In the genomic region with DNA sequence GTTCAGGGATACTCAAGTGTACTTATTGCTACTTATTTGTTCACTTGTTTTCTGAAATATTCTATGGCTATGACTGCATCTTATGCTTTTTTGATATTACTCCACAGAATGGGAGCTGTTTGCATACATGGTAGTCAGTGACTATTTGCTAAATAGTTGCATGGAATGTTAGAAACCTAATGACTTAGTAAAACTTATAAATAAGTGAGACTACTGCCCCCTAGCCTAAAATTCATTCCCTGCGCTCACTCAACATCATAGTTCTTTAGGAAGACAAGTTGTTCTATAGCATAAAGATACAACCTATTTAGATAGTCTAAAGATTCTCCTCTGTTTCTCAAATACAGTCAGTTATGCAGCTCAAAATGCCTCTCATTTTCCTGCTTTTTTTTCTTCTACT, we compare ENCODE assay signal across 16 cellular contexts.
DNase-seq lines count a peak whose midpoint lies in the region; ATAC-seq and TF ChIP-seq lines count a peak whose summit lies in the region.
"Had no signal": no experiment of that assay in that cellular context is flagged by ENCODE, and none has a peak within 500 bp of the region (broad histone marks: within the 10 kb centered on the region; RNA-seq: fewer than 3 reads in every experiment).

No MANE protein-coding gene starts in this region.

- no peak for TF ChIP-seq POLR2A in breast epithelium (IDR thresholded peaks at IDR 0.05)
- TF ChIP-seq POLR2A in vagina (IDR thresholded peaks at IDR 0.05) = no peak

- BruUV-seq in MCF 10A (replicated peaks; lab: Mats Ljungman, UMichigan) = no TSS peak

- H3K79me2 ChIP-seq in smooth muscle cell (ENCODE audit: low read depth) = no peaks in the 10 kb centered on the region

- H3K4me3 Mint-ChIP-seq in MCF 10A (ENCODE audit: unreplicated experiment) = no peak overlapping the region
- H3K4me3 Mint-ChIP-seq: activated naive CD8-positive, alpha-beta T cell treated with anti-CD3 and anti-CD28 coated beads, Interleukin-2, amount 10 ng/mL, durations not matched to agents 7 days and 5 days had no signal

- H3K4me2 ChIP-seq in smooth muscle cell = no peak overlapping the region

- 92% methylated on average over 1 of the region's 1 CpG for WGBS in smooth muscle cell (ENCODE audit: low lambda C conversion rate)

- H3K27ac Mint-ChIP-seq in MCF 10A (ENCODE audit: low read depth, unreplicated experiment) = no peak overlapping the region
- H3K27ac Mint-ChIP-seq: activated naive CD8-positive, alpha-beta T cell treated with anti-CD3 and anti-CD28 coated beads, Interleukin-2, amount 10 ng/mL, durations not matched to agents 7 days and 5 days had no signal

- H3K4me1 ChIP-seq in breast epithelium = no peaks in the 10 kb centered on the region
- H3K4me1 ChIP-seq in NT2/D1 (ENCODE audit: insufficient read depth, insufficient read length) = no peaks in the 10 kb centered on the region
- no peaks in the 10 kb centered on the region for H3K4me1 ChIP-seq in smooth muscle cell (ENCODE audit: low read depth)
- no peaks in the 10 kb centered on the region for H3K4me1 ChIP-seq in vagina
- H3K4me1 ChIP-seq: heart right ventricle, upper lobe of right lung had no signal

- no peak for ATAC-seq in HG03439 (IDR thresholded peaks at IDR 0.05; ENCODE audit: unreplicated experiment)
- ATAC-seq: heart right ventricle, upper lobe of right lung had no signal

- peaks cover 35% of the 10 kb centered on the region for H3K4me1 Mint-ChIP-seq in MCF 10A (ENCODE audit: insufficient read depth, unreplicated experiment)
- H3K4me1 Mint-ChIP-seq: activated naive CD8-positive, alpha-beta T cell treated with anti-CD3 and anti-CD28 coated beads, Interleukin-2, amount 10 ng/mL, durations not matched to agents 7 days and 5 days had no signal

- H3F3A ChIP-seq in smooth muscle cell (ENCODE audit: low read depth) = no peaks in the 10 kb centered on the region

- peak; percentile 38 for DNase-seq in MCF 10A (ENCODE audit: unreplicated experiment)
- no peak for DNase-seq in breast epithelium (ENCODE audit: low spot score in 2 of 2)
- DNase-seq in NT2/D1 (ENCODE audit: low read depth, low spot score) = peak; percentile 0
- no peak for DNase-seq in epithelial cell of proximal tubule (ENCODE audit: low read depth)
- no peak for DNase-seq in smooth muscle cell (lab: John Stamatoyannopoulos, UW; ENCODE audit: unreplicated experiment)
- DNase-seq in vagina (ENCODE audit: extremely low spot score in 2 of 2) = no peak
- no peak for DNase-seq in NCI-H187 treated with DMSO at 0.1 percent for 48 hours (lab: John Stamatoyannopoulos, UW)
- DNase-seq: activated naive CD8-positive, alpha-beta T cell treated with anti-CD3 and anti-CD28 coated beads, Interleukin-2, amount 10 ng/mL, durations not matched to agents 7 days and 5 days; GF-D8; heart right ventricle; NCI-H1048; NCI-H446 treated with DMSO at 0.1 percent for 48 hours; T1000; upper lobe of right lung had no signal

- no peak overlapping the region for H3K9ac ChIP-seq in NT2/D1 (ENCODE audit: insufficient read length, low read depth)
- no peak overlapping the region for H3K9ac ChIP-seq in smooth muscle cell (ENCODE audit: low read depth)

- CTCF ChIA-PET in MCF 10A (lab: Yijun Ruan, JAX) = interaction anchor here (0.6 to 1.1 kb wide), 4 partner anchors 18 to 511 kb away, joined by 3 to 4 read pairs (median 3); no protein-coding TSS in a partner anchor

- H3K9me3 Mint-ChIP-seq in MCF 10A (ENCODE audit: unreplicated experiment) = no peaks in the 10 kb centered on the region
- H3K9me3 Mint-ChIP-seq: activated naive CD8-positive, alpha-beta T cell treated with anti-CD3 and anti-CD28 coated beads, Interleukin-2, amount 10 ng/mL, durations not matched to agents 7 days and 5 days had no signal

- no peaks in the 10 kb centered on the region for H3K27me3 Mint-ChIP-seq in MCF 10A (ENCODE audit: insufficient read depth, unreplicated experiment)
- H3K27me3 Mint-ChIP-seq: activated naive CD8-positive, alpha-beta T cell treated with anti-CD3 and anti-CD28 coated beads, Interleukin-2, amount 10 ng/mL, durations not matched to agents 7 days and 5 days had no signal

- no peaks in the 10 kb centered on the region for H3K36me3 ChIP-seq in breast epithelium
- H3K36me3 ChIP-seq in NT2/D1 (ENCODE audit: insufficient read depth, insufficient read length, low read length) = no peaks in the 10 kb centered on the region
- H3K36me3 ChIP-seq in smooth muscle cell (ENCODE audit: low read depth) = no peaks in the 10 kb centered on the region
- H3K36me3 ChIP-seq in vagina = no peaks in the 10 kb centered on the region
- H3K36me3 ChIP-seq: heart right ventricle, upper lobe of right lung had no signal

- no peaks in the 10 kb centered on the region for H4K20me1 ChIP-seq in smooth muscle cell (ENCODE audit: low read depth)

- TF ChIP-seq CTCF in MCF 10A (IDR thresholded peaks at IDR 0.05; ENCODE audit: unreplicated experiment) (peak; percentile 21), breast epithelium (IDR thresholded peaks at IDR 0.05) (no peak), epithelial cell of proximal tubule (conservative IDR thresholded peaks at IDR 0.05; ENCODE audit: low read depth, low read length) (peak; percentile 47), smooth muscle cell (IDR thresholded peaks at IDR 0.05; ENCODE audit: borderline replicate concordance, insufficient read depth, poor library complexity, severe bottlenecking) (peak; percentile 22), vagina (IDR thresholded peaks at IDR 0.05) (no peak)

- POLR2A ChIA-PET in MCF 10A (lab: Yijun Ruan, JAX) = no interaction called here

- H3K9me3 ChIP-seq in breast epithelium (no peaks in the 10 kb centered on the region), NT2/D1 (ENCODE audit: insufficient read depth, low read length) (no peaks in the 10 kb centered on the region), smooth muscle cell (replicated peaks; ENCODE audit: low read depth) (no peaks in the 10 kb centered on the region), vagina (no peaks in the 10 kb centered on the region)
- H3K9me3 ChIP-seq: heart right ventricle, upper lobe of right lung had no signal

- no peak overlapping the region for H2AFZ ChIP-seq in smooth muscle cell (ENCODE audit: low read depth)

- H3K4me3 ChIP-seq in breast epithelium (no peak overlapping the region), NT2/D1 (ENCODE audit: insufficient read length, low read depth) (no peak overlapping the region), epithelial cell of proximal tubule (ENCODE audit: low read depth, low read length) (no peak overlapping the region), smooth muscle cell (no peak overlapping the region), vagina (no peak overlapping the region)
- H3K4me3 ChIP-seq: heart right ventricle, upper lobe of right lung had no signal

- no peaks in the 10 kb centered on the region for H3K27me3 ChIP-seq in breast epithelium
- H3K27me3 ChIP-seq in NT2/D1 (ENCODE audit: insufficient read depth, insufficient read length) = no peaks in the 10 kb centered on the region
- no peaks in the 10 kb centered on the region for H3K27me3 ChIP-seq in smooth muscle cell (ENCODE audit: low read depth)
- H3K27me3 ChIP-seq in vagina = no peaks in the 10 kb centered on the region
- H3K27me3 ChIP-seq: heart right ventricle, upper lobe of right lung had no signal

- no peak overlapping the region for H3K27ac ChIP-seq in breast epithelium
- H3K27ac ChIP-seq in smooth muscle cell (ENCODE audit: low read depth) = no peak overlapping the region
- no peak overlapping the region for H3K27ac ChIP-seq in vagina
- H3K27ac ChIP-seq: heart right ventricle, RWPE1, upper lobe of right lung had no signal

- intact Hi-C loops in MCF 10A (cut with micrococcal nuclease) = no loop called here
- intact Hi-C loops in breast epithelium (cut with DNase I; ENCODE audit: low total_unique reads) = no loop called here
- intact Hi-C loops in vagina (cut with DNase I) = no loop called here

- no peaks in the 10 kb centered on the region for H3K36me3 Mint-ChIP-seq in MCF 10A (ENCODE audit: insufficient read depth, unreplicated experiment)
- H3K36me3 Mint-ChIP-seq: activated naive CD8-positive, alpha-beta T cell treated with anti-CD3 and anti-CD28 coated beads, Interleukin-2, amount 10 ng/mL, durations not matched to agents 7 days and 5 days had no signal

Comparison
In these comparisons a context has a peak if more than half of its experiments do, and no peak if none do; other contexts are left out.
1. DNase-seq: peak in MCF 10A (single experiment) and NT2/D1 (single experiment); none in breast epithelium (0 of 2), epithelial cell of proximal tubule (single experiment), smooth muscle cell (single experiment), vagina (0 of 2) and NCI-H187 treated with DMSO at 0.1 percent for 48 hours (single experiment).
2. CTCF ChIP-seq: peak in MCF 10A (single experiment), epithelial cell of proximal tubule (single experiment) and smooth muscle cell (single experiment); none in breast epithelium (0 of 3) and vagina (0 of 3).